ENCODE assay signal across 26 cellular contexts in the genomic region with DNA sequence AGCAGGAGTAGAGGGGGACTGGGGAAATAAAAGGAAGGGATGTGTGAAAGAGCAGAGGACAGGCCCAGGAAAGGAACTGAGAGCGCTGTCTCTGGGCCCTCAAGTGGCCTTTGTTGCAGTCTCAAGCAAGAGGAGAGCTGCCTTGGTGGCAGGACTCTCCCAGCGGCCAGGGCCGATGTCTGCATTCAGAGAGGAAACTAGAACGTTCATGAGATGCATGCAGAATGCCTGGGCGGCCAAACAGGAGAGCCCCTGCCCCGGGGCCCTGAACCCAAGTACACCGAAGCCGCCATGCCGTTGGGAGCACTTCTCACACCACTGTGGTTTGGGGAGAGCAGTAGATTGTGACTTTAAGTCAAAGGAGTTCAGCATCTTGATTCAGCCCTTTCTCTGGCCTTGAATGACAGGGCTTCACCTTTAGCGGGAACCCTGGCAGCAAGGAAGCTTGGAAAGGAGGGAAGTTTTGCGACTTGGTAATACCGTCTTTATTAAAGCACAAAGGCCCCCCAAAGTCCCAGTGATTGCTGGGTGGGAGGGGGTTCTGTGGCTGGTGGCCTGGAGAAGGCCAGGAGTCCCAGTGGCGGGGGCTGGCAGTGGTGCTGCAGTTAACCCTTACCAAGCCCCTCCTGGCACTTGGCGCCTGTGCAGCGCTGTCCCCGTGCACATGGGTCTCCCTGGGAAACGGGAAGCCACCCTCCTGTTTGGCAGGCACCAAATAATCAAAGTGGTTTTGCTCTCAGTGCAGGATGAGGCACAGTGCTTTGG. TPM values are rescaled to one million over a fixed set of nuclear protein-coding genes. Genes with fewer than 3 reads are reported as not detected.
"Had no signal": no experiment of that assay in that cellular context is flagged by ENCODE, and none has a peak within 500 bp of the region (broad histone marks: within the 10 kb centered on the region; RNA-seq: fewer than 3 reads in every experiment).

No MANE protein-coding gene starts in this region.

- H3K9me3 Mint-ChIP-seq: effector memory CD8-positive, alpha-beta T cell; immature natural killer cell; memory B cell; naive B cell; nephron; neural progenitor cell; stimulated activated effector memory CD8-positive, alpha-beta T cell treated with anti-CD3 and anti-CD28 coated beads, Interleukin-12 subunit alpha, Interleukin-12 subunit beta, amount 100 ng/mL, for 72 hours had no signal

- H3K36me3 Mint-ChIP-seq: immature natural killer cell; memory B cell; naive B cell; neural progenitor cell; stimulated activated effector memory CD8-positive, alpha-beta T cell treated with anti-CD3 and anti-CD28 coated beads, Interleukin-12 subunit alpha, Interleukin-12 subunit beta, amount 100 ng/mL, for 72 hours had no signal

- H3K4me3 Mint-ChIP-seq: effector memory CD8-positive, alpha-beta T cell; immature natural killer cell; memory B cell; naive B cell; nephron; neural progenitor cell; stimulated activated effector memory CD8-positive, alpha-beta T cell treated with anti-CD3 and anti-CD28 coated beads, Interleukin-12 subunit alpha, Interleukin-12 subunit beta, amount 100 ng/mL, for 72 hours had no signal

- H3K4me1 Mint-ChIP-seq: immature natural killer cell; memory B cell; naive B cell; nephron; stimulated activated effector memory CD8-positive, alpha-beta T cell treated with anti-CD3 and anti-CD28 coated beads, Interleukin-12 subunit alpha, Interleukin-12 subunit beta, amount 100 ng/mL, for 72 hours had no signal

- ATAC-seq: effector memory CD8-positive, alpha-beta T cell; left ventricle myocardium superior; mucosa of descending colon; sciatic nerve; stimulated activated effector memory CD8-positive, alpha-beta T cell treated with anti-CD3 and anti-CD28 coated beads, Interleukin-12 subunit alpha, Interleukin-12 subunit beta, amount 100 ng/mL, for 72 hours had no signal

- H3K27ac Mint-ChIP-seq: effector memory CD8-positive, alpha-beta T cell; immature natural killer cell; memory B cell; naive B cell; nephron; neural progenitor cell; stimulated activated effector memory CD8-positive, alpha-beta T cell treated with anti-CD3 and anti-CD28 coated beads, Interleukin-12 subunit alpha, Interleukin-12 subunit beta, amount 100 ng/mL, for 72 hours had no signal

- DNase-seq: cortex of kidney; effector memory CD8-positive, alpha-beta T cell; erythroblast; esophagus squamous epithelium; foreskin melanocyte; immature natural killer cell; islet precursor cell; kidney glomerular epithelial cell; left ventricle myocardium superior; lower lobe of right lung; mucosa of descending colon; naive B cell; stimulated activated CD4-positive, alpha-beta T cell treated with anti-CD3 and anti-CD28 coated beads, Interleukin-2, amount 100 ng/mL, for 24 hours; stimulated activated CD4-positive, alpha-beta T cell treated with anti-CD3 and anti-CD28 coated beads, Interleukin-4, amount 100 ng/mL, for 24 hours; stimulated activated naive CD4-positive, alpha-beta T cell treated with Interleukin-2 at 50 U/mL for 16 hours; testis; tibial artery had no signal

RNA-seq across cellular contexts. Expression of gene SLC6A11, which starts 36.2 kb away (rescaled TPM):
- total RNA-seq: dermis microvascular lymphatic vessel endothelial cell, left ventricle myocardium superior, lower lobe of right lung, osteocyte, pulmonary artery endothelial cell, smooth muscle cell had no signal
- polyA plus RNA-seq: immature natural killer cell, smooth muscle cell had no signal
